In the genomic region with DNA sequence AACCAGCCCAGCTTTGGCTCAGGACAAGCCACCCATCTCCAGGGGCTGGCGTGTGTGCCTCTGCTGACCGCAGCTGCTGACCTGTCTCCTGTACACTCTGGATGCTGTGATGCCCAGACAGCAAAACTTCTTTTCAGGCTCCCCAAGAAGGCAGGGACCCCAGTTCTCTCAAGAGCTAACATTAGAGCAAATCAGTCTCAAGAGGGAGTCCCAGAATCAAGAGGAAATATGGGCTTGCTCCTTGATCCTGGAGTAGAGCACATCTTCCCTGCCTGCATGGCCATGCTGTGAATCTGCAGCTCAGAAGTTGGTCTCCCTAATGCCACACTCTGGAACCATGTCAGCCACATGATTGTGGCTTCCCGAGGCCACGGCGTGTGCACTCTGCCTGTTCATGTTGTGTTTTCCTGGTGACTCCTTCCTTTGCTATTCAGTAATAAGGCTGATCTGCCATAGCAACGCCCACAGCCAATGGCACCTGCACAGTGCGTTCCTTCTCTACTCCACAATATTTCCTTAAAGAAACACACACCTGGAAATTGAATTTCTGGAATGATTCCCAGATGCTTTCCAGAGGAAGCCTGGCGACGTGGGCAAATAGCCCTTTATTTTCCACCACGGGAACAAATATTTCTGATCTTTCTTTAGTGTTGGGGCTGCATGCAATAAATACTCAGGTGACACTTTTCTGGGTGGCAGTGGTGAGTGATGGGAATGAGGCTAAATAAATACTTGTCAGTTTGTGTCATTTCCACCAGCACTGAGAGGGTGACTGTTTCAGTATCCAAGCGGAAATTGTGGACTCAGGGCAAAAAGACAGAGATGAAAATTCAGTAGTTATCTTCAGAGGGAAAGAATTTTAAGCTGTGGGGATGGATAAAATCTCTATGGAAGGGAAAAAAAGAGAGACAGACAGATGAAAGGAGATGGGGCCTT, we compare ENCODE assay signal across 11 cellular contexts. TPM values are rescaled to one million over a fixed set of nuclear protein-coding genes. Genes with fewer than 3 reads are reported as not detected.
DNase-seq lines count a peak whose midpoint lies in the region; ATAC-seq and TF ChIP-seq lines count a peak whose summit lies in the region.
"Had no signal": no experiment of that assay in that cellular context is flagged by ENCODE, and none has a peak within 500 bp of the region (broad histone marks: within the 10 kb centered on the region; RNA-seq: fewer than 3 reads in every experiment).

No MANE protein-coding gene starts in this region.

- H3K27ac ChIP-seq in lower lobe of right lung (no peak overlapping the region), tibial nerve (no peak overlapping the region), gastrocnemius medialis (no peak overlapping the region)

- H3K36me3 ChIP-seq in lower lobe of right lung: no peaks in the 10 kb centered on the region
- H3K36me3 ChIP-seq in tibial nerve: no peaks in the 10 kb centered on the region
- no peaks in the 10 kb centered on the region for H3K36me3 ChIP-seq in gastrocnemius medialis

- WGBS in tibial nerve, 2 donors: 57 to 63% methylated on average over 11 of the region's 11 CpGs

- H3K27ac Mint-ChIP-seq in MCF 10A (ENCODE audit: low read depth, unreplicated experiment): peak overlapping the region; percentile 39

- no peaks in the 10 kb centered on the region for H3K27me3 Mint-ChIP-seq in MCF 10A (ENCODE audit: insufficient read depth, unreplicated experiment)

- CTCF ChIA-PET in MCF 10A (lab: Yijun Ruan, JAX): interaction anchor here (1.1 kb wide), 1 partner anchor 10 kb away, joined by 4 read pairs; no protein-coding TSS in a partner anchor

- H3K9me3 Mint-ChIP-seq in MCF 10A (ENCODE audit: unreplicated experiment): no peaks in the 10 kb centered on the region

- no peak for TF ChIP-seq EP300 in tibial nerve (IDR thresholded peaks at IDR 0.05)

- no peak overlapping the region for H3K4me3 Mint-ChIP-seq in MCF 10A (ENCODE audit: unreplicated experiment)

- DNase-seq in AG20443 (ENCODE audit: low spot score) (peak; percentile 88), LNCaP clone FGC (ENCODE audit: low read depth) (peak; percentile 47), MCF 10A (ENCODE audit: unreplicated experiment) (peak; percentile 76), lower lobe of right lung (no peak), tibial nerve (ENCODE audit: low spot score in 2 of 2) (no peak), gastrocnemius medialis (no peak)
- DNase-seq in stimulated activated CD4-positive, alpha-beta T cell treated with anti-CD3 and anti-CD28 coated beads, Interleukin-2, amount 100 ng/mL, for 48 hours: no peak
- DNase-seq: activated T-cell treated with anti-CD3 and anti-CD28 coated beads for 4 hours, Caco-2, midbrain had no signal

- H3K27me3 ChIP-seq in lower lobe of right lung (ENCODE audit: low read depth): no peaks in the 10 kb centered on the region
- H3K27me3 ChIP-seq in tibial nerve: no peaks in the 10 kb centered on the region
- no peaks in the 10 kb centered on the region for H3K27me3 ChIP-seq in gastrocnemius medialis

- TF ChIP-seq CTCF in LNCaP clone FGC (IDR thresholded peaks at IDR 0.05; ENCODE audit: control insufficient read depth, extremely low read depth, insufficient read depth): no peak
- TF ChIP-seq CTCF in MCF 10A (IDR thresholded peaks at IDR 0.05; ENCODE audit: unreplicated experiment): no peak
- no peak for TF ChIP-seq CTCF in lower lobe of right lung (IDR thresholded peaks at IDR 0.05)
- TF ChIP-seq CTCF in tibial nerve (IDR thresholded peaks at IDR 0.05): no peak
- TF ChIP-seq CTCF in gastrocnemius medialis (IDR thresholded peaks at IDR 0.05 in 4 of 5, conservative IDR thresholded peaks at IDR 0.05 in 1 of 5): no peak

- peaks cover 4% of the 10 kb centered on the region for H3K4me1 ChIP-seq in lower lobe of right lung
- H3K4me1 ChIP-seq in tibial nerve: no peaks in the 10 kb centered on the region
- H3K4me1 ChIP-seq in gastrocnemius medialis: no peaks in the 10 kb centered on the region
- H3K4me1 ChIP-seq: Caco-2 had no signal

- ATAC-seq in lower lobe of right lung: peak; percentile 82 to 83
- ATAC-seq in GM19467 (IDR thresholded peaks at IDR 0.05; ENCODE audit: unreplicated experiment): no peak
- ATAC-seq in gastrocnemius medialis: no peak

- no peak overlapping the region for H3K4me3 ChIP-seq in LNCaP clone FGC (ENCODE audit: low read depth, low read length)
- H3K4me3 ChIP-seq in lower lobe of right lung: no peak overlapping the region
- H3K4me3 ChIP-seq in tibial nerve: no peak overlapping the region
- no peak overlapping the region for H3K4me3 ChIP-seq in gastrocnemius medialis

- in situ Hi-C loops in gastrocnemius medialis (cut with MboI; ENCODE audit: low sequenced_read_pairs in 4 of 4): no loop called here

- peaks cover 22% of the 10 kb centered on the region for H3K4me1 Mint-ChIP-seq in MCF 10A (ENCODE audit: insufficient read depth, unreplicated experiment)

- H3K36me3 Mint-ChIP-seq in MCF 10A (ENCODE audit: insufficient read depth, unreplicated experiment): no peaks in the 10 kb centered on the region

- POLR2A ChIA-PET in MCF 10A (lab: Yijun Ruan, JAX): interaction anchor here (0.5 to 2.1 kb wide), 7 partner anchors 14 to 119 kb away, joined by 3 to 7 read pairs (median 4); no protein-coding TSS in a partner anchor

- BruUV-seq in MCF 10A (replicated peaks; lab: Mats Ljungman, UMichigan): no TSS peak

- TF ChIP-seq POLR2A in tibial nerve (IDR thresholded peaks at IDR 0.05) (no peak), gastrocnemius medialis (IDR thresholded peaks at IDR 0.05) (no peak)

- intact Hi-C loops in MCF 10A (cut with micrococcal nuclease) (no loop called here), lower lobe of right lung (cut with DNase I) (no loop called here), gastrocnemius medialis (cut with DNase I; ENCODE audit: low total_unique reads) (no loop called here)

- H3K9me3 ChIP-seq in lower lobe of right lung (peaks cover 4% of the 10 kb centered on the region), tibial nerve (peaks cover 0 to 6% (median 0%) of the 10 kb centered on the region in 4 donors), gastrocnemius medialis (no peaks in the 10 kb centered on the region)
- H3K9me3 ChIP-seq: Caco-2 had no signal

RNA-seq across cellular contexts. Expression of a gene that starts 21.9 kb away (rescaled TPM):
- total RNA-seq in MCF 10A (2022) (36.3 and 38.2 TPM in 2 replicates), lower lobe of right lung (18.2 TPM), tibial nerve (10 to 100 TPM in 3 of 4 donors, 1 to 10 TPM in 1; 9.6 to 25.1 (median 21.2) TPM), gastrocnemius medialis (1 to 10 TPM in 1 of 4 donors, under 1 TPM in 3; 0.35 to 3.1 (median 0.60) TPM)

Comparison
In these comparisons a context has a peak if more than half of its experiments do, and no peak if none do; other contexts are left out.
1. DNase-seq: peak in AG20443 (single experiment), LNCaP clone FGC (single experiment) and MCF 10A (single experiment); none in lower lobe of right lung (single experiment), stimulated activated CD4-positive, alpha-beta T cell treated with anti-CD3 and anti-CD28 coated beads, Interleukin-2, amount 100 ng/mL, for 48 hours (0 of 2), tibial nerve (0 of 2) and gastrocnemius medialis (0 of 2).
2. ATAC-seq: peak in lower lobe of right lung (2 of 2); none in GM19467 (single experiment) and gastrocnemius medialis (0 of 2).